29 cellular contexts compared by ENCODE assay signal in genomic region chr10:132813560-132814468, GRCh38. TPM values are rescaled to one million over a fixed set of nuclear protein-coding genes. Genes with fewer than 3 reads are reported as not detected.
"Had no signal": no experiment of that assay in that cellular context is flagged by ENCODE, and none has a peak within 500 bp of the region (broad histone marks: within the 10 kb centered on the region; RNA-seq: fewer than 3 reads in every experiment).

No MANE protein-coding gene starts in this region.

- H3K27me3 ChIP-seq: ascending aorta, Peyer's patch had no signal

- H3K27ac ChIP-seq: ascending aorta, body of pancreas, Peyer's patch, RWPE1 had no signal

- H3K4me3 Mint-ChIP-seq: activated B cell treated with CpG ODN at 0.5 μM for 24 hours; activated CD4-positive, alpha-beta memory T cell treated with anti-CD3 and anti-CD28 coated beads for 36 hours; activated CD4-positive, alpha-beta T cell treated with anti-CD3 and anti-CD28 coated beads, Interleukin-2, amount 10 ng/mL, durations not matched to agents 7 days and 5 days; activated naive CD4-positive, alpha-beta T cell treated with anti-CD3 and anti-CD28 coated beads, Interleukin-2, amount 50 U/mL, for 24 hours; activated T-cell treated with anti-CD3 and anti-CD28 coated beads, Interleukin-2, amount 50 U/mL, for 72 hours; central memory CD8-positive, alpha-beta T cell; T-helper 17 cell had no signal

- H3K27me3 Mint-ChIP-seq: activated CD4-positive, alpha-beta T cell treated with anti-CD3 and anti-CD28 coated beads, Interleukin-2, amount 10 ng/mL, durations not matched to agents 7 days and 5 days had no signal

- H3K4me3 ChIP-seq: ascending aorta, body of pancreas, Peyer's patch had no signal

- H3K9me3 ChIP-seq: ascending aorta, body of pancreas, Peyer's patch had no signal

- H3K36me3 ChIP-seq: ascending aorta, Peyer's patch had no signal

- DNase-seq: activated B cell treated with CpG ODN at 0.5 μM for 24 hours; activated CD4-positive, alpha-beta memory T cell treated with anti-CD3 and anti-CD28 coated beads for 36 hours; activated CD4-positive, alpha-beta T cell treated with anti-CD3 and anti-CD28 coated beads for 1 hour; activated CD4-positive, alpha-beta T cell treated with anti-CD3 and anti-CD28 coated beads, Interleukin-2, amount 10 ng/mL, durations not matched to agents 7 days and 5 days; activated CD8-positive, alpha-beta memory T cell treated with anti-CD3 and anti-CD28 coated beads for 24 hours; activated naive CD4-positive, alpha-beta T cell; activated T-cell treated with anti-CD3 and anti-CD28 coated beads for 4 hours; activated T-cell treated with anti-CD3 and anti-CD28 coated beads, Interleukin-2, amount 50 U/mL, for 72 hours; body of pancreas; Kasumi-1; KBM-7; NCI-H1105 treated with DMSO at 0.1 percent for 48 hours; NCI-H1436 treated with DMSO at 0.1 percent for 48 hours; NCI-H187; NCI-H2081; NCI-H510A treated with DMSO at 0.1 percent for 48 hours; NCI-H69; NK-92 treated with Interleukin-12 subunit alpha and Interleukin-12 subunit beta, amount 100 ng/mL, for 24 hours; SHP77 treated with DMSO at 0.1 percent for 48 hours; T-helper 17 cell; T-helper 9 cell had no signal

- H3K9me3 Mint-ChIP-seq: activated B cell treated with CpG ODN at 0.5 μM for 24 hours; activated CD4-positive, alpha-beta memory T cell treated with anti-CD3 and anti-CD28 coated beads for 36 hours; activated CD4-positive, alpha-beta T cell treated with anti-CD3 and anti-CD28 coated beads, Interleukin-2, amount 10 ng/mL, durations not matched to agents 7 days and 5 days; activated naive CD4-positive, alpha-beta T cell treated with anti-CD3 and anti-CD28 coated beads, Interleukin-2, amount 50 U/mL, for 24 hours; activated T-cell treated with anti-CD3 and anti-CD28 coated beads, Interleukin-2, amount 50 U/mL, for 72 hours; activated T-helper 2 cell treated with anti-CD3 and anti-CD28 coated beads, Interferon-gamma antibody, Interleukin-2, Interleukin-4, amounts not matched to agents 10 μg/mL and 5 μg/mL and 100 μg/mL, durations not matched to agents 14 hours and 24 hours and 36 hours; central memory CD8-positive, alpha-beta T cell had no signal

- H3K27ac Mint-ChIP-seq: activated B cell treated with CpG ODN at 0.5 μM for 24 hours; activated CD4-positive, alpha-beta memory T cell treated with anti-CD3 and anti-CD28 coated beads for 36 hours; activated CD4-positive, alpha-beta T cell treated with anti-CD3 and anti-CD28 coated beads, Interleukin-2, amount 10 ng/mL, durations not matched to agents 7 days and 5 days; activated naive CD4-positive, alpha-beta T cell treated with anti-CD3 and anti-CD28 coated beads, Interleukin-2, amount 50 U/mL, for 24 hours; activated T-cell treated with anti-CD3 and anti-CD28 coated beads, Interleukin-2, amount 50 U/mL, for 72 hours; activated T-helper 2 cell treated with anti-CD3 and anti-CD28 coated beads, Interferon-gamma antibody, Interleukin-2, Interleukin-4, amounts not matched to agents 10 μg/mL and 5 μg/mL and 100 μg/mL, durations not matched to agents 14 hours and 24 hours and 36 hours; T-helper 17 cell had no signal

- H3K36me3 Mint-ChIP-seq: activated CD4-positive, alpha-beta memory T cell treated with anti-CD3 and anti-CD28 coated beads for 36 hours; activated naive CD4-positive, alpha-beta T cell treated with anti-CD3 and anti-CD28 coated beads, Interleukin-2, amount 50 U/mL, for 24 hours had no signal

- H3K4me1 Mint-ChIP-seq: activated B cell treated with CpG ODN at 0.5 μM for 24 hours; activated CD4-positive, alpha-beta T cell treated with anti-CD3 and anti-CD28 coated beads, Interleukin-2, amount 10 ng/mL, durations not matched to agents 7 days and 5 days; activated naive CD4-positive, alpha-beta T cell treated with anti-CD3 and anti-CD28 coated beads, Interleukin-2, amount 50 U/mL, for 24 hours; central memory CD8-positive, alpha-beta T cell had no signal

- H3K4me1 ChIP-seq: ascending aorta, body of pancreas, Peyer's patch had no signal

RNA-seq across cellular contexts. Expression of gene NKX6-2, which starts 27.9 kb away (rescaled TPM):
- total RNA-seq: activated B cell treated with CpG ODN at 0.5 μM for 24 hours; activated CD4-positive, alpha-beta memory T cell treated with anti-CD3 and anti-CD28 coated beads for 36 hours; activated CD4-positive, alpha-beta T cell treated with anti-CD3 and anti-CD28 coated beads, Interleukin-2, amount 10 ng/mL, durations not matched to agents 7 days and 5 days; activated T-cell treated with anti-CD3 and anti-CD28 coated beads, Interleukin-2, amount 50 U/mL, for 72 hours; activated T-helper 2 cell treated with anti-CD3 and anti-CD28 coated beads, Interferon-gamma antibody, Interleukin-2, Interleukin-4, amounts not matched to agents 10 μg/mL and 5 μg/mL and 100 μg/mL, durations not matched to agents 14 hours and 24 hours and 36 hours; ascending aorta; bronchial epithelial cell; Peyer's patch; SK-MEL-5; T-helper 17 cell had no signal
